Comparison of ENCODE assay signal across 2 cellular contexts in the genomic region with DNA sequence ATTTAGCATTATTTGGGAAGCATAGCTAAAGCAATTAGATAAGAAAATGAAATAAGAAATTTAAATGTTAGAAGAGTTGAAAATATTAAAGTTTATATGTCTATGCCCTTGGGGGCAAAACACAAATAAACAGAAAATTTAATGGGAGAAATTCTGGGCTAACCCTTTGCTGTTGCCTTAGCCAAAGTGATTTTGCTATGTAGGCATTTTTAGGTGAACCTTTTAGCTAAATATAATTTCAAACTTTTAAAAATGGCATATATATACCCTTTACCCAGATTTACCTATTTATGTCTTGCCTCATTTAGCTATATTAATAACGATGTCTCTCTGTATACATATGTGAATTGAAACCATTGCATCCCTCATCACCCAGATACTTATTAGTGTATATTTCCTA.
A peak's percentile ranks its signal among the peaks of the same experiment; 100 is the strongest.
TF ChIP-seq lines count a peak whose summit lies in the region.

No MANE protein-coding gene starts in this region.

TF ChIP-seq in HepG2, 621 proteins besides CTCF, POLR2A, EP300 and RAD21:
- TF ChIP-seq RELA (CRISPR knock-in tag; IDR thresholded peaks at IDR 0.05) (no peak), ZNF572 (CRISPR knock-in tag; IDR thresholded peaks at IDR 0.05) (no peak), IRF2 (CRISPR knock-in tag; IDR thresholded peaks at IDR 0.05) (no peak), ZHX2 (IDR thresholded peaks at IDR 0.05; ENCODE audit: low read depth) (no peak), ZHX2 (CRISPR knock-in tag; IDR thresholded peaks at IDR 0.05; ENCODE audit: borderline replicate concordance) (no peak), MAFK (conservative IDR thresholded peaks at IDR 0.05 in 1 of 2, IDR thresholded peaks at IDR 0.05 in 1 of 2; ENCODE audit: low read length in 2 of 2) (peak; percentile 69 to 87), RBM22 (optimal IDR thresholded peaks at IDR 0.05; ENCODE audit: low read length) (no peak), MAFF (IDR thresholded peaks at IDR 0.05; ENCODE audit: low read depth, low read length) (peak; percentile 80)

TF ChIP-seq in IMR-90, 13 proteins besides CTCF, POLR2A, EP300 and RAD21:
- peak; percentile 77 for TF ChIP-seq MAFK (IDR thresholded peaks at IDR 0.05; ENCODE audit: low read depth, low read length)
- TF ChIP-seq, protein P1, sequence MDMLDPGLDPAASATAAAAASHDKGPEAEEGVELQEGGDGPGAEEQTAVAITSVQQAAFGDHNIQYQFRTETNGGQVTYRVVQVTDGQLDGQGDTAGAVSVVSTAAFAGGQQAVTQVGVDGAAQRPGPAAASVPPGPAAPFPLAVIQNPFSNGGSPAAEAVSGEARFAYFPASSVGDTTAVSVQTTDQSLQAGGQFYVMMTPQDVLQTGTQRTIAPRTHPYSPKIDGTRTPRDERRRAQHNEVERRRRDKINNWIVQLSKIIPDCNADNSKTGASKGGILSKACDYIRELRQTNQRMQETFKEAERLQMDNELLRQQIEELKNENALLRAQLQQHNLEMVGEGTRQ (IDR thresholded peaks at IDR 0.05; ENCODE audit: low read depth, low read length) = no peak
TF ChIP-seq in IMR-90: peak in this region for 1.
